ENCODE assay signal across 38 cellular contexts in the genomic region with DNA sequence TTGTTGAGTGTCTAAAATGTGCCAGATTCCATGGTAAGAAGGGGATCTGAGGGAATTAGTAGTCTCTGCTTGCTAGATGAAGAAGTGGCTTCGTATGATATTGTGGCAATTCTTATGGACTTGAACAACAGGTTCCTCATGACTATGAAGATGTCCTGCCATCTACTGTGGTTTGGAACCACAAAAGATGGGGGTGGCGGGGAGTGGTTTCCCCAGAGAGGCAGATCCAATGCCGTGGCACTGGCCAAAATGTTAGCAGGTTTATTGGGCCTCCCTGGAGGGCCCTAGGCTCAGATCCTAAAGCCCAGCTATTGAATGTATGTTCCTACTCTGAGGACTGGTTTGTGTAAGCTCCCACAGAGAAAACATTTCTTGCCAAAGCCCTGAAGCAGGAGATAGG.
"Had no signal": no experiment of that assay in that cellular context is flagged by ENCODE, and none has a peak within 500 bp of the region (broad histone marks: within the 10 kb centered on the region; RNA-seq: fewer than 3 reads in every experiment).

No MANE protein-coding gene starts in this region.

- H3K27me3 Mint-ChIP-seq: activated B cell treated with CpG ODN at 0.5 μM for 24 hours; activated naive CD8-positive, alpha-beta T cell treated with anti-CD3 and anti-CD28 coated beads for 36 hours; activated T-helper 17 cell treated with anti-CD3 and anti-CD28 coated beads, Interleukin-2, amount 50 U/mL, for 72 hours had no signal

- H3K4me2 ChIP-seq: SK-N-SH had no signal

- H3K27me3 ChIP-seq: brain microvascular endothelial cell, MG63, Peyer's patch, SJSA1 had no signal

- H3K27ac ChIP-seq: brain microvascular endothelial cell, Peyer's patch, SJSA1 had no signal

- H3K27ac Mint-ChIP-seq: activated B cell treated with CpG ODN at 0.5 μM for 24 hours; activated CD4-positive, alpha-beta memory T cell treated with anti-CD3 and anti-CD28 coated beads, Interleukin-2, amount 10 ng/mL, durations not matched to agents 7 days and 5 days; activated CD8-positive, alpha-beta memory T cell treated with anti-CD3 and anti-CD28 coated beads, Interleukin-2, amount 10 ng/mL, durations not matched to agents 7 days and 5 days; activated naive CD8-positive, alpha-beta T cell treated with anti-CD3 and anti-CD28 coated beads for 36 hours; activated T-helper 17 cell treated with anti-CD3 and anti-CD28 coated beads, Interleukin-2, amount 50 U/mL, for 72 hours; T-helper 1 cell treated with Interleukin-12 subunit alpha and Interleukin-12 subunit beta and Interleukin-4 antibody, amounts not matched to agents 30 μg/mL and 1 μg/mL, for 36 hours; T-helper 2 cell treated with Interferon-gamma antibody and Interleukin-4, amounts not matched to agents 5 μg/mL and 100 μg/mL, for 36 hours had no signal

- H3K4me3 ChIP-seq: MG63, Peyer's patch, SJSA1 had no signal

- H3K9me3 ChIP-seq: MG63, Peyer's patch, SJSA1, SK-N-SH had no signal

- H3K4me3 Mint-ChIP-seq: activated B cell treated with CpG ODN at 0.5 μM for 24 hours; activated CD4-positive, alpha-beta memory T cell treated with anti-CD3 and anti-CD28 coated beads, Interleukin-2, amount 10 ng/mL, durations not matched to agents 7 days and 5 days; activated CD8-positive, alpha-beta memory T cell treated with anti-CD3 and anti-CD28 coated beads, Interleukin-2, amount 10 ng/mL, durations not matched to agents 7 days and 5 days; activated naive CD8-positive, alpha-beta T cell treated with anti-CD3 and anti-CD28 coated beads for 36 hours; activated T-helper 17 cell treated with anti-CD3 and anti-CD28 coated beads, Interleukin-2, amount 50 U/mL, for 72 hours; T-helper 1 cell treated with Interleukin-12 subunit alpha and Interleukin-12 subunit beta and Interleukin-4 antibody, amounts not matched to agents 30 μg/mL and 1 μg/mL, for 36 hours; T-helper 2 cell treated with Interferon-gamma antibody and Interleukin-4, amounts not matched to agents 5 μg/mL and 100 μg/mL, for 36 hours had no signal

- H3K36me3 ChIP-seq: brain microvascular endothelial cell, MG63, Peyer's patch, SJSA1 had no signal

- H3K4me1 ChIP-seq: Peyer's patch, SJSA1 had no signal

- H3K9me3 Mint-ChIP-seq: activated B cell treated with CpG ODN at 0.5 μM for 24 hours; activated CD4-positive, alpha-beta memory T cell treated with anti-CD3 and anti-CD28 coated beads, Interleukin-2, amount 10 ng/mL, durations not matched to agents 7 days and 5 days; activated naive CD8-positive, alpha-beta T cell treated with anti-CD3 and anti-CD28 coated beads for 36 hours; activated T-helper 17 cell treated with anti-CD3 and anti-CD28 coated beads, Interleukin-2, amount 50 U/mL, for 72 hours; T-helper 1 cell treated with Interleukin-12 subunit alpha and Interleukin-12 subunit beta and Interleukin-4 antibody, amounts not matched to agents 30 μg/mL and 1 μg/mL, for 36 hours; T-helper 2 cell treated with Interferon-gamma antibody and Interleukin-4, amounts not matched to agents 5 μg/mL and 100 μg/mL, for 36 hours had no signal

- ATAC-seq: activated CD8-positive, alpha-beta memory T cell treated with anti-CD3 and anti-CD28 coated beads, Interleukin-2, amount 10 ng/mL, durations not matched to agents 7 days and 5 days; activated T-helper 17 cell treated with anti-CD3 and anti-CD28 coated beads, Interleukin-2, amount 50 U/mL, for 72 hours; PC-3 had no signal

- H3K36me3 Mint-ChIP-seq: activated CD8-positive, alpha-beta memory T cell treated with anti-CD3 and anti-CD28 coated beads, Interleukin-2, amount 10 ng/mL, durations not matched to agents 7 days and 5 days; activated naive CD8-positive, alpha-beta T cell treated with anti-CD3 and anti-CD28 coated beads for 36 hours had no signal

- H3K9ac ChIP-seq: SK-N-SH had no signal

- DNase-seq: activated B cell treated with CpG ODN at 0.5 μM for 24 hours; activated CD4-positive, alpha-beta memory T cell treated with anti-CD3 and anti-CD28 coated beads, Interleukin-2, amount 10 ng/mL, durations not matched to agents 7 days and 5 days; activated CD4-positive, alpha-beta T cell treated with anti-CD3 and anti-CD28 coated beads for 4 hours; activated CD4-positive, alpha-beta T cell treated with anti-CD3 and anti-CD28 coated beads, Interleukin-2, amount 50 U/mL, for 1 hour; activated CD4-positive, CD25-positive, alpha-beta regulatory T cell treated with anti-CD3 and anti-CD28 coated beads, Interleukin-2, amount 50 U/mL, for 72 hours; activated CD8-positive, alpha-beta memory T cell treated with anti-CD3 and anti-CD28 coated beads for 24 hours; activated CD8-positive, alpha-beta memory T cell treated with anti-CD3 and anti-CD28 coated beads, Interleukin-2, amount 10 ng/mL, durations not matched to agents 7 days and 5 days; activated CD8-positive, alpha-beta memory T cell treated with anti-CD3 and anti-CD28 coated beads, Interleukin-2, amount 50 U/mL, for 48 hours; activated effector memory CD4-positive, alpha-beta T cell treated with anti-CD3 and anti-CD28 coated beads, Interleukin-2, amount 50 U/mL, for 16 hours; activated naive CD4-positive, alpha-beta T cell; activated naive CD4-positive, alpha-beta T cell treated with anti-CD3 and anti-CD28 coated beads, Interleukin-2, amount 50 U/mL, for 16 hours; activated naive CD8-positive, alpha-beta T cell treated with anti-CD3 and anti-CD28 coated beads for 36 hours; activated T-cell treated with anti-CD3 and anti-CD28 coated beads, Interleukin-2, amount 50 U/mL, for 48 hours; amniotic stem cell; aorta; brain microvascular endothelial cell; central memory CD4-positive, alpha-beta T cell; Kasumi-1; KG1; MG63; NCI-H1105; NCI-H1417 treated with DMSO at 0.1 percent for 48 hours; NCI-H1694; NCI-H1930; NCI-H2081 treated with DMSO at 0.1 percent for 48 hours; NCI-H226; NCI-H446 treated with DMSO at 0.1 percent for 48 hours; NCI-H524; NCI-H69; PC-3; Peyer's patch; RPMI8226; SHP77 treated with DMSO at 0.1 percent for 48 hours; SK-N-SH had no signal

- H3K4me1 Mint-ChIP-seq: activated B cell treated with CpG ODN at 0.5 μM for 24 hours; activated T-helper 17 cell treated with anti-CD3 and anti-CD28 coated beads, Interleukin-2, amount 50 U/mL, for 72 hours had no signal
